15 cellular contexts compared by ENCODE assay signal in genomic region chr10:13880760-13881159, GRCh38.
DNase-seq lines count a peak whose midpoint lies in the region; ATAC-seq and TF ChIP-seq lines count a peak whose summit lies in the region.
"Had no signal": no experiment of that assay in that cellular context is flagged by ENCODE, and none has a peak within 500 bp of the region (broad histone marks: within the 10 kb centered on the region; RNA-seq: fewer than 3 reads in every experiment).

No MANE protein-coding gene starts in this region.

- H3K27me3 ChIP-seq in heart left ventricle (no peaks in the 10 kb centered on the region), RWPE2 (ENCODE audit: insufficient read depth, poor library complexity, severe bottlenecking) (no peaks in the 10 kb centered on the region), iPS-20b (ENCODE audit: insufficient read depth, low read length) (no peaks in the 10 kb centered on the region), upper lobe of right lung (no peaks in the 10 kb centered on the region)

- WGBS in heart left ventricle, 4 donors, result 81 to 85% (median 82%) methylated on average over 3 of the region's 3 CpGs

- no peak for DNase-seq in heart left ventricle
- DNase-seq in Right ventricle myocardium inferior (ENCODE audit: missing footprints), result no peak
- DNase-seq in RWPE2 (ENCODE audit: low spot score), result no peak
- DNase-seq in upper lobe of right lung, result no peak
- no peak for DNase-seq in DMS79 (lab: John Stamatoyannopoulos, UW)
- DNase-seq in NCI-H774 (lab: John Stamatoyannopoulos, UW), result no peak
- DNase-seq in NCI-H1417 (lab: John Stamatoyannopoulos, UW), result no peak
- DNase-seq: 8988T; DMS 273 treated with DMSO at 0.1 percent for 48 hours; KBM-7; NCI-H1105; NCI-H1694; NK-92 treated with Interleukin-12 subunit alpha and Interleukin-12 subunit beta, amount 100 ng/mL, for 24 hours; SHP77 treated with DMSO at 0.1 percent for 48 hours had no signal

- ATAC-seq in heart left ventricle (no peak), Right ventricle myocardium inferior (no peak), RWPE2 (ENCODE audit: low read depth) (no peak), upper lobe of right lung (no peak)

- H3K4me1 ChIP-seq in heart left ventricle, result peaks cover 0 to 65% (median 43%) of the 10 kb centered on the region in 12 donors
- H3K4me1 ChIP-seq in RWPE2 (ENCODE audit: insufficient read depth, poor library complexity, severe bottlenecking), result peaks cover 13% of the 10 kb centered on the region
- H3K4me1 ChIP-seq in iPS-20b (ENCODE audit: insufficient read depth, low read length), result peaks cover 40% of the 10 kb centered on the region
- peaks cover 15% of the 10 kb centered on the region for H3K4me1 ChIP-seq in upper lobe of right lung

- H3K9me3 ChIP-seq in heart left ventricle (no peaks in the 10 kb centered on the region), RWPE2 (ENCODE audit: severe bottlenecking) (no peaks in the 10 kb centered on the region), iPS-20b (ENCODE audit: insufficient read depth, low read depth, low read length) (no peaks in the 10 kb centered on the region), upper lobe of right lung (no peaks in the 10 kb centered on the region)

- H3K36me3 ChIP-seq in heart left ventricle (no peaks in the 10 kb centered on the region), RWPE2 (ENCODE audit: low read depth) (no peaks in the 10 kb centered on the region), iPS-20b (ENCODE audit: insufficient read depth, low read depth, low read length) (no peaks in the 10 kb centered on the region), upper lobe of right lung (no peaks in the 10 kb centered on the region)

- no peak overlapping the region for H3K9ac ChIP-seq in iPS-20b (ENCODE audit: low read depth, low read length)

- H3K27ac ChIP-seq in heart left ventricle (peak overlapping the region in 11 of 12 donors; percentile 56 to 90 (median 80)), RWPE2 (ENCODE audit: poor library complexity, severe bottlenecking) (peak overlapping the region; percentile 89), iPS-20b (ENCODE audit: low read length) (peak overlapping the region; percentile 80), upper lobe of right lung (peak overlapping the region; percentile 42)

- intact Hi-C loops in heart left ventricle (cut with DNase I) (loop anchor here in 1 of 10 donors (5.0 kb wide), 1 partner anchor 93 kb away; no protein-coding TSS in a partner anchor), Right ventricle myocardium inferior (cut with DNase I) (loop anchor here (5.0 kb wide), 2 partner anchors 58 to 112 kb away; no protein-coding TSS in a partner anchor), upper lobe of right lung (cut with DNase I) (no loop called here)

- TF ChIP-seq CTCF in heart left ventricle (IDR thresholded peaks at IDR 0.05) (no peak), RWPE2 (IDR thresholded peaks at IDR 0.05; ENCODE audit: poor library complexity, severe bottlenecking) (no peak), upper lobe of right lung (IDR thresholded peaks at IDR 0.05) (no peak)

- no peak for TF ChIP-seq POLR2A in heart left ventricle (IDR thresholded peaks at IDR 0.05)

- H3K4me3 ChIP-seq in heart left ventricle (no peak overlapping the region), RWPE2 (ENCODE audit: severe bottlenecking) (no peak overlapping the region), iPS-20b (ENCODE audit: low read length) (no peak overlapping the region), upper lobe of right lung (no peak overlapping the region)
